Comparison of ENCODE assay signal across 25 cellular contexts in genomic region chr6:6593876-6594275, GRCh38. TPM values are rescaled to one million over a fixed set of nuclear protein-coding genes. Genes with fewer than 3 reads are reported as not detected.
DNase-seq lines count a peak whose midpoint lies in the region; ATAC-seq and TF ChIP-seq lines count a peak whose summit lies in the region.
"Had no signal": no experiment of that assay in that cellular context is flagged by ENCODE, and none has a peak within 500 bp of the region (broad histone marks: within the 10 kb centered on the region; RNA-seq: fewer than 3 reads in every experiment).

No MANE protein-coding gene starts in this region.

- DNase-seq in heart right ventricle (peak in 1 of 2 donors; percentile 25), Right ventricle myocardium inferior (ENCODE audit: missing footprints) (no peak), HL-60 (ENCODE audit: low read depth in 1 of 2, low spot score in 1 of 2) (no peak), esophagus muscularis mucosa (ENCODE audit: extremely low spot score) (peak; percentile 70), KBM-7 (no peak), progenitor cell of endocrine pancreas (ENCODE audit: low spot score, unreplicated experiment) (no peak), NCI-H526 (lab: John Stamatoyannopoulos, UW) (no peak)
- DNase-seq: ACHN; activated CD4-positive, alpha-beta T cell treated with anti-CD3 and anti-CD28 coated beads, Interleukin-2, amount 50 U/mL, for 1 hour; activated CD8-positive, alpha-beta memory T cell treated with anti-CD3 and anti-CD28 coated beads, Interleukin-2, amount 10 ng/mL, durations not matched to agents 7 days and 5 days; activated T-cell treated with anti-CD3 and anti-CD28 coated beads, Interleukin-2, amount 50 U/mL, for 4 hours; BE2C; DMS53; MM.1S; NCI-H1105 treated with DMSO at 0.1 percent for 48 hours; NCI-H2029 treated with DMSO at 0.1 percent for 48 hours; NCI-H524 treated with DMSO at 0.1 percent for 48 hours; stimulated activated CD4-positive, alpha-beta T cell treated with anti-CD3 and anti-CD28 coated beads, Interleukin-4, amount 100 ng/mL, for 24 hours; transverse colon had no signal

- peaks cover 93% of the 10 kb centered on the region for H3K4me1 Mint-ChIP-seq in stimulated activated memory B cell treated with anti-CD40 and anti-IgM and Interleukin-4, amounts not matched to agents 10 μg/mL and 1 μg/mL and 100 μg/mL, for 72 hours
- peaks cover 10% of the 10 kb centered on the region for H3K4me1 Mint-ChIP-seq in progenitor cell of endocrine pancreas (ENCODE audit: low read depth)

- H3K9me3 Mint-ChIP-seq in stimulated activated memory B cell treated with anti-CD40 and anti-IgM and Interleukin-4, amounts not matched to agents 10 μg/mL and 1 μg/mL and 100 μg/mL, for 72 hours: no peaks in the 10 kb centered on the region
- no peaks in the 10 kb centered on the region for H3K9me3 Mint-ChIP-seq in progenitor cell of endocrine pancreas (ENCODE audit: low read depth)
- H3K9me3 Mint-ChIP-seq: activated T-cell treated with anti-CD3 and anti-CD28 coated beads, Interleukin-2, amount 50 U/mL, for 4 hours had no signal

- peaks cover 38% of the 10 kb centered on the region for H3K36me3 Mint-ChIP-seq in stimulated activated memory B cell treated with anti-CD40 and anti-IgM and Interleukin-4, amounts not matched to agents 10 μg/mL and 1 μg/mL and 100 μg/mL, for 72 hours
- H3K36me3 Mint-ChIP-seq in progenitor cell of endocrine pancreas (ENCODE audit: insufficient read depth): no peaks in the 10 kb centered on the region

- H3K4me3 Mint-ChIP-seq in stimulated activated memory B cell treated with anti-CD40 and anti-IgM and Interleukin-4, amounts not matched to agents 10 μg/mL and 1 μg/mL and 100 μg/mL, for 72 hours: no peak overlapping the region
- H3K4me3 Mint-ChIP-seq in progenitor cell of endocrine pancreas (ENCODE audit: low read depth): no peak overlapping the region
- H3K4me3 Mint-ChIP-seq: activated CD8-positive, alpha-beta memory T cell treated with anti-CD3 and anti-CD28 coated beads, Interleukin-2, amount 10 ng/mL, durations not matched to agents 7 days and 5 days; activated T-cell treated with anti-CD3 and anti-CD28 coated beads, Interleukin-2, amount 50 U/mL, for 4 hours had no signal

- intact Hi-C loops in heart right ventricle (cut with DNase I): loop anchor here in 2 of 10 donors (5.0 to 10.0 kb wide), 2 partner anchors 61 to 63 kb away; no protein-coding TSS in a partner anchor
- intact Hi-C loops in Right ventricle myocardium inferior (cut with DNase I): no loop called here
- intact Hi-C loops in esophagus muscularis mucosa (cut with DNase I): no loop called here

- TF ChIP-seq EP300 in esophagus muscularis mucosa (IDR thresholded peaks at IDR 0.05): no peak

- H3K4me1 ChIP-seq in heart right ventricle (peaks cover 8 to 84% (median 67%) of the 10 kb centered on the region in 9 donors), esophagus muscularis mucosa (peaks cover 0 to 43% (median 1%) of the 10 kb centered on the region in 4 donors)
- H3K4me1 ChIP-seq: BE2C, transverse colon had no signal

- H3K36me3 ChIP-seq in heart right ventricle (no peaks in the 10 kb centered on the region), esophagus muscularis mucosa (no peaks in the 10 kb centered on the region)
- H3K36me3 ChIP-seq: BE2C, transverse colon had no signal

- in situ Hi-C loops in KBM-7 (cut with MboI; ENCODE audit: low pct_unique_long_range_greater_than_20kb, low sequenced_read_pairs): loop anchor here (10.0 kb wide), 1 partner anchor 51 kb away; no protein-coding TSS in a partner anchor

- no peaks in the 10 kb centered on the region for H3K9me3 ChIP-seq in heart right ventricle
- no peaks in the 10 kb centered on the region for H3K9me3 ChIP-seq in esophagus muscularis mucosa
- H3K9me3 ChIP-seq: BE2C, transverse colon had no signal

- no peak overlapping the region for H3K4me3 ChIP-seq in heart right ventricle
- no peak overlapping the region for H3K4me3 ChIP-seq in HL-60 (replicated peaks; ENCODE audit: insufficient read depth, low read length)
- H3K4me3 ChIP-seq in esophagus muscularis mucosa: no peak overlapping the region
- H3K4me3 ChIP-seq: hepatocyte, K562, transverse colon had no signal

- no peak for TF ChIP-seq POLR2A in esophagus muscularis mucosa (IDR thresholded peaks at IDR 0.05; ENCODE audit: low read depth)

- ATAC-seq in heart right ventricle: peak in 3 of 8 donors; percentile 10 to 12 (median 11)
- no peak for ATAC-seq in Right ventricle myocardium inferior
- ATAC-seq in stimulated activated memory B cell treated with anti-CD40 and anti-IgM and Interleukin-4, amounts not matched to agents 10 μg/mL and 1 μg/mL and 100 μg/mL, for 72 hours: no peak
- ATAC-seq: activated CD8-positive, alpha-beta memory T cell treated with anti-CD3 and anti-CD28 coated beads, Interleukin-2, amount 10 ng/mL, durations not matched to agents 7 days and 5 days; activated T-cell treated with anti-CD3 and anti-CD28 coated beads, Interleukin-2, amount 50 U/mL, for 4 hours; K562; Panc1 had no signal

- no peaks in the 10 kb centered on the region for H3K27me3 ChIP-seq in heart right ventricle
- H3K27me3 ChIP-seq in HL-60 (ENCODE audit: insufficient read depth, poor library complexity, severe bottlenecking): no peaks in the 10 kb centered on the region
- H3K27me3 ChIP-seq in esophagus muscularis mucosa: no peaks in the 10 kb centered on the region
- H3K27me3 ChIP-seq: BE2C, hepatocyte, transverse colon had no signal

- TF ChIP-seq CTCF in heart right ventricle (IDR thresholded peaks at IDR 0.05): no peak
- no peak for TF ChIP-seq CTCF in HL-60 (IDR thresholded peaks at IDR 0.05; ENCODE audit: insufficient read depth, low read length)
- no peak for TF ChIP-seq CTCF in esophagus muscularis mucosa (IDR thresholded peaks at IDR 0.05)
- TF ChIP-seq CTCF in progenitor cell of endocrine pancreas (IDR thresholded peaks at IDR 0.05; ENCODE audit: unreplicated experiment): no peak

- WGBS in heart right ventricle, 2 donors: 71 to 79% methylated on average over 4 of the region's 4 CpGs
- WGBS in esophagus muscularis mucosa: 79% methylated on average over 4 of the region's 4 CpGs

- no peaks in the 10 kb centered on the region for H3K27me3 Mint-ChIP-seq in stimulated activated memory B cell treated with anti-CD40 and anti-IgM and Interleukin-4, amounts not matched to agents 10 μg/mL and 1 μg/mL and 100 μg/mL, for 72 hours
- peaks cover 12% of the 10 kb centered on the region for H3K27me3 Mint-ChIP-seq in progenitor cell of endocrine pancreas

- H3K27ac ChIP-seq in heart right ventricle (peak overlapping the region in 6 of 10 donors; percentile 72 to 86 (median 83)), HL-60 (replicated peaks) (peak overlapping the region; percentile 96), esophagus muscularis mucosa (replicated peaks in 1 of 4) (no peak overlapping the region)
- H3K27ac ChIP-seq: hepatocyte had no signal

- peak overlapping the region; percentile 93 for H3K27ac Mint-ChIP-seq in stimulated activated memory B cell treated with anti-CD40 and anti-IgM and Interleukin-4, amounts not matched to agents 10 μg/mL and 1 μg/mL and 100 μg/mL, for 72 hours
- H3K27ac Mint-ChIP-seq in progenitor cell of endocrine pancreas: no peak overlapping the region

RNA-seq across cellular contexts. Expression of gene LY86, which starts 5.4 kb away (rescaled TPM):
- 1 to 10 TPM in 4 of 10 donors, under 1 TPM in 6; 0.23 to 7.6 (median 0.91) TPM for total RNA-seq in heart right ventricle
- 1 to 10 TPM in 1 of 2 donors, under 1 TPM in 1; 0.29 to 1.1 TPM for polyA plus RNA-seq in heart right ventricle
- total RNA-seq in Right ventricle myocardium inferior: 1.1 TPM
- 1 to 10 TPM; 1.2 to 1.8 (median 1.3) TPM for total RNA-seq in esophagus muscularis mucosa
- not detected in 2 replicates for total RNA-seq in progenitor cell of endocrine pancreas
- total RNA-seq: G401, H4, K562 had no signal

Comparison
In these comparisons a context has a peak if more than half of its experiments do, and no peak if none do; other contexts are left out.
1. H3K27ac ChIP-seq: peak in heart right ventricle (6 of 10) and HL-60 (single experiment); none in esophagus muscularis mucosa (0 of 4).